ENCODE assay signal across 9 cellular contexts in genomic region chr6:78025501-78025900, GRCh38.
"Had no signal": no experiment of that assay in that cellular context is flagged by ENCODE, and none has a peak within 500 bp of the region (broad histone marks: within the 10 kb centered on the region; RNA-seq: fewer than 3 reads in every experiment).

No MANE protein-coding gene starts in this region.

- H3K4me2 ChIP-seq: KMS-11 had no signal

- FAIRE-seq: H54, HTR-8/SVneo had no signal

- H2AFZ ChIP-seq: GM23248 had no signal

- DNase-seq: GM23248, GOT3, H9, HCEC 1CT, Karpas-422, KBM-7 had no signal

- H3K4me3 ChIP-seq: GM23248 had no signal

- H3K9ac ChIP-seq: GM23248, KMS-11 had no signal

- H3K27ac ChIP-seq: GM23248, KMS-11 had no signal
